Comparison of ENCODE assay signal across 1 cellular context in the genomic region with DNA sequence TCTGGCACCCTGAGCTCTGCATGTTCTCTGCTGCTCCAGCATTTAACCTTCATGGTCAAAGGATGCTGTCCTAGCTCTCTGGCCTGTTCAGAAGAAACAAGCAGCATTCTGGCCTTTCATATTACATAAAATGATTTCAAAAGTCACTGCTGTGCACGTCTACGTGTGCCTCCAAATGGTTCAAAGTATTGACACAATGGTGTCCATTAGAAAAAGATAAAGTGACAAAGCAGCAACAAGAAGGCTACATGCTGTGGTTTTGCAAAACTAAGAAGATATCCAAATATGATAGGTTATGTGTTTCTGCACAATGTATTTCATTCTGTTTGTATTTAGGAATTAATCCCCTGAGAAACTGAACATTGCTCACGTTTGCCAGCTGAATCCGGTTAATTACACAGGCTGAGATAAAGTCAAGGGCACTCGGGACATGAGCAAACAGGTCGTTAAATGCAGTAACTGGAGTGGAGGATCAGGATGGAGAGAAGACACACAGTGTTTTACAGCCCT.
TF ChIP-seq lines count a peak whose summit lies in the region.

No MANE protein-coding gene starts in this region.

TF ChIP-seq in SK-N-SH, 30 proteins besides CTCF, POLR2A, EP300 and RAD21 (continued from another document):
- TF ChIP-seq, protein P1, sequence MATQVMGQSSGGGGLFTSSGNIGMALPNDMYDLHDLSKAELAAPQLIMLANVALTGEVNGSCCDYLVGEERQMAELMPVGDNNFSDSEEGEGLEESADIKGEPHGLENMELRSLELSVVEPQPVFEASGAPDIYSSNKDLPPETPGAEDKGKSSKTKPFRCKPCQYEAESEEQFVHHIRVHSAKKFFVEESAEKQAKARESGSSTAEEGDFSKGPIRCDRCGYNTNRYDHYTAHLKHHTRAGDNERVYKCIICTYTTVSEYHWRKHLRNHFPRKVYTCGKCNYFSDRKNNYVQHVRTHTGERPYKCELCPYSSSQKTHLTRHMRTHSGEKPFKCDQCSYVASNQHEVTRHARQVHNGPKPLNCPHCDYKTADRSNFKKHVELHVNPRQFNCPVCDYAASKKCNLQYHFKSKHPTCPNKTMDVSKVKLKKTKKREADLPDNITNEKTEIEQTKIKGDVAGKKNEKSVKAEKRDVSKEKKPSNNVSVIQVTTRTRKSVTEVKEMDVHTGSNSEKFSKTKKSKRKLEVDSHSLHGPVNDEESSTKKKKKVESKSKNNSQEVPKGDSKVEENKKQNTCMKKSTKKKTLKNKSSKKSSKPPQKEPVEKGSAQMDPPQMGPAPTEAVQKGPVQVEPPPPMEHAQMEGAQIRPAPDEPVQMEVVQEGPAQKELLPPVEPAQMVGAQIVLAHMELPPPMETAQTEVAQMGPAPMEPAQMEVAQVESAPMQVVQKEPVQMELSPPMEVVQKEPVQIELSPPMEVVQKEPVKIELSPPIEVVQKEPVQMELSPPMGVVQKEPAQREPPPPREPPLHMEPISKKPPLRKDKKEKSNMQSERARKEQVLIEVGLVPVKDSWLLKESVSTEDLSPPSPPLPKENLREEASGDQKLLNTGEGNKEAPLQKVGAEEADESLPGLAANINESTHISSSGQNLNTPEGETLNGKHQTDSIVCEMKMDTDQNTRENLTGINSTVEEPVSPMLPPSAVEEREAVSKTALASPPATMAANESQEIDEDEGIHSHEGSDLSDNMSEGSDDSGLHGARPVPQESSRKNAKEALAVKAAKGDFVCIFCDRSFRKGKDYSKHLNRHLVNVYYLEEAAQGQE (IDR thresholded peaks at IDR 0.05; ENCODE audit: low read depth, low read length): no peak
- no peak for TF ChIP-seq TAF1 (IDR thresholded peaks at IDR 0.05; ENCODE audit: borderline replicate concordance, low read depth, low read length)
- no peak for TF ChIP-seq RXRA (IDR thresholded peaks at IDR 0.05; ENCODE audit: borderline replicate concordance, low read depth)
- no peak for TF ChIP-seq YY1 (IDR thresholded peaks at IDR 0.05; ENCODE audit: low read depth)
- TF ChIP-seq USF2 (IDR thresholded peaks at IDR 0.05; ENCODE audit: borderline replicate concordance, low read depth, low read length): no peak
- TF ChIP-seq EZH2phosphoT487 (IDR thresholded peaks at IDR 0.05; ENCODE audit: borderline replicate concordance, low read depth): no peak
